ENCODE assay signal across 8 cellular contexts in the genomic region with DNA sequence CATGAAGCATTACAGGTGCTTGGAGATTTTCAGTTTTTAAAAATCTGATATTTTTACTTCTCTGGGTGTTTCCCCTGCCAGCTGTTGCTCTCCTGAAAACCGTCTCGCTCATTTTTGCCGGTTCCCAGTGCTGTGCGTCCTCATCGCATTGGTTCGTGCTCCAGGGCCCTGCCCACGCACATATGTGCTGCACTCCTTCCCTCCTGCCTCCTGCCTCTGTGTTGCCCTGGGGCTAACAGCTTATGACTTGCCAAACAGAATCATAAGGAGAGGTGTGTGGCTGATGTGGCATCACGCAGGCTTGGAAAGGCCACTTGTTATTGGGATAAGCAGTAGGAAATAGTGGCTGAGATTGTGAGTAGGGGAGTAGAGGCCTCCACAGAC. TPM values are rescaled to one million over a fixed set of nuclear protein-coding genes. Genes with fewer than 3 reads are reported as not detected.
A peak's percentile ranks its signal among the peaks of the same experiment; 100 is the strongest.
DNase-seq lines count a peak whose midpoint lies in the region; ATAC-seq and TF ChIP-seq lines count a peak whose summit lies in the region.

No MANE protein-coding gene starts in this region.

- H3K27ac Mint-ChIP-seq in T-helper 2 cell treated with Interferon-gamma antibody and Interleukin-4, amounts not matched to agents 5 μg/mL and 100 μg/mL, for 36 hours, result no peak overlapping the region
- H3K27ac Mint-ChIP-seq in T-cell (peak overlapping the region in 1 of 2 donors; percentile 59), glutamatergic neuron (ENCODE audit: unreplicated experiment) (peak overlapping the region; percentile 85)
- peak overlapping the region; percentile 85 for H3K27ac Mint-ChIP-seq in stimulated activated effector memory CD8-positive, alpha-beta T cell treated with anti-CD3 and anti-CD28 coated beads, Interleukin-12 subunit alpha, Interleukin-12 subunit beta, amount 100 ng/mL, for 72 hours

- H3K36me3 Mint-ChIP-seq in T-helper 2 cell treated with Interferon-gamma antibody and Interleukin-4, amounts not matched to agents 5 μg/mL and 100 μg/mL, for 36 hours (ENCODE audit: low read depth), result no peaks in the 10 kb centered on the region
- H3K36me3 Mint-ChIP-seq in T-cell (no peaks in the 10 kb centered on the region), glutamatergic neuron (ENCODE audit: unreplicated experiment) (no peaks in the 10 kb centered on the region)
- H3K36me3 Mint-ChIP-seq in stimulated activated effector memory CD8-positive, alpha-beta T cell treated with anti-CD3 and anti-CD28 coated beads, Interleukin-12 subunit alpha, Interleukin-12 subunit beta, amount 100 ng/mL, for 72 hours, result peaks cover 5% of the 10 kb centered on the region

- peaks cover 20% of the 10 kb centered on the region for H3K27me3 Mint-ChIP-seq in T-helper 2 cell treated with Interferon-gamma antibody and Interleukin-4, amounts not matched to agents 5 μg/mL and 100 μg/mL, for 36 hours (ENCODE audit: low read depth)
- H3K27me3 Mint-ChIP-seq in T-cell, result peaks cover 9 to 26% of the 10 kb centered on the region in 2 donors
- peaks cover 13% of the 10 kb centered on the region for H3K27me3 Mint-ChIP-seq in glutamatergic neuron (ENCODE audit: unreplicated experiment)

- peak in 1 of 4 experiments; percentile 44 for ATAC-seq in T-cell (replicated peaks in 1 of 4)
- no peak for ATAC-seq in stimulated activated effector memory CD8-positive, alpha-beta T cell treated with anti-CD3 and anti-CD28 coated beads, Interleukin-12 subunit alpha, Interleukin-12 subunit beta, amount 100 ng/mL, for 72 hours

- H3K4me3 Mint-ChIP-seq in T-helper 2 cell treated with Interferon-gamma antibody and Interleukin-4, amounts not matched to agents 5 μg/mL and 100 μg/mL, for 36 hours, result peak overlapping the region; percentile 40
- H3K4me3 Mint-ChIP-seq in T-cell (peak overlapping the region; percentile 15 to 75 (median 34)), glutamatergic neuron (ENCODE audit: unreplicated experiment) (peak overlapping the region; percentile 37)
- peak overlapping the region; percentile 67 for H3K4me3 Mint-ChIP-seq in stimulated activated effector memory CD8-positive, alpha-beta T cell treated with anti-CD3 and anti-CD28 coated beads, Interleukin-12 subunit alpha, Interleukin-12 subunit beta, amount 100 ng/mL, for 72 hours

- no peaks in the 10 kb centered on the region for H3K9me3 Mint-ChIP-seq in T-helper 2 cell treated with Interferon-gamma antibody and Interleukin-4, amounts not matched to agents 5 μg/mL and 100 μg/mL, for 36 hours
- H3K9me3 Mint-ChIP-seq in T-cell (no peaks in the 10 kb centered on the region), glutamatergic neuron (ENCODE audit: unreplicated experiment) (peaks cover 12% of the 10 kb centered on the region)
- H3K9me3 Mint-ChIP-seq in stimulated activated effector memory CD8-positive, alpha-beta T cell treated with anti-CD3 and anti-CD28 coated beads, Interleukin-12 subunit alpha, Interleukin-12 subunit beta, amount 100 ng/mL, for 72 hours, result no peaks in the 10 kb centered on the region

- no peak for TF ChIP-seq CTCF in glutamatergic neuron (IDR thresholded peaks at IDR 0.05; ENCODE audit: partially characterized antibody, unreplicated experiment)

- POLR2A ChIA-PET in T-cell (lab: Charles Lee), result no interaction called here

- CTCF ChIA-PET in T-cell (lab: Charles Lee), result no interaction called here

- no peak for DNase-seq in T-helper 2 cell treated with Interferon-gamma antibody and Interleukin-4, amounts not matched to agents 5 μg/mL and 100 μg/mL, for 36 hours (ENCODE audit: low spot score)
- DNase-seq in T-helper 2 cell, result no peak
- no peak for DNase-seq in T-cell
- DNase-seq in glutamatergic neuron, result peak; percentile 56
- no peak for DNase-seq in stimulated activated effector memory CD8-positive, alpha-beta T cell treated with anti-CD3 and anti-CD28 coated beads, Interleukin-12 subunit alpha, Interleukin-12 subunit beta, amount 100 ng/mL, for 72 hours (ENCODE audit: low spot score in 2 of 2)
- DNase-seq in inferior parietal cortex (ENCODE audit: extremely low spot score), result no peak
- DNase-seq in CD1c-positive myeloid dendritic cell (ENCODE audit: extremely low spot score), result no peak
- DNase-seq in ecto neural progenitor cell (ENCODE audit: low spot score), result no peak

- peaks cover 25% of the 10 kb centered on the region for H3K4me1 Mint-ChIP-seq in T-helper 2 cell treated with Interferon-gamma antibody and Interleukin-4, amounts not matched to agents 5 μg/mL and 100 μg/mL, for 36 hours (ENCODE audit: low read depth)
- H3K4me1 Mint-ChIP-seq in T-cell, result peaks cover 19 to 31% (median 24%) of the 10 kb centered on the region in 3 donors
- peaks cover 15% of the 10 kb centered on the region for H3K4me1 Mint-ChIP-seq in glutamatergic neuron (ENCODE audit: low read depth, unreplicated experiment)
- H3K4me1 Mint-ChIP-seq in stimulated activated effector memory CD8-positive, alpha-beta T cell treated with anti-CD3 and anti-CD28 coated beads, Interleukin-12 subunit alpha, Interleukin-12 subunit beta, amount 100 ng/mL, for 72 hours, result peaks cover 54% of the 10 kb centered on the region

RNA-seq across cellular contexts. Expression of a gene that starts 53.4 kb away (rescaled TPM):
- total RNA-seq in T-cell, result 10 to 100 TPM; 21.1 to 24.2 (median 21.8) TPM
- 24.7 TPM for total RNA-seq in glutamatergic neuron (ENCODE audit: unreplicated experiment)

RNA-seq across cellular contexts. Expression of a gene that starts 53.6 kb away (rescaled TPM):
- total RNA-seq in T-cell (10 to 100 TPM; 39.2 to 53.2 (median 39.3) TPM), glutamatergic neuron (ENCODE audit: unreplicated experiment) (47.4 TPM)

RNA-seq across cellular contexts. Expression of a gene that starts 54.5 kb away (rescaled TPM):
- total RNA-seq in T-cell (10 to 100 TPM; 25.9 to 39.4 (median 29.7) TPM), glutamatergic neuron (ENCODE audit: unreplicated experiment) (54.2 TPM)
